In genomic region chr3:132029182-132029902, GRCh38 we compare ENCODE assay signal across 8 cellular contexts. TPM values are rescaled to one million over a fixed set of nuclear protein-coding genes. Genes with fewer than 3 reads are reported as not detected.
DNase-seq lines count a peak whose midpoint lies in the region; TF ChIP-seq lines count a peak whose summit lies in the region.

No MANE protein-coding gene starts in this region.

- H3K9me3 ChIP-seq in GM23248 (ENCODE audit: low read depth) (no peaks in the 10 kb centered on the region), uterus (no peaks in the 10 kb centered on the region)

- H3K36me3 ChIP-seq in GM23248 (ENCODE audit: low read depth) (no peaks in the 10 kb centered on the region), uterus (no peaks in the 10 kb centered on the region)

- H3K4me2 ChIP-seq in GM23248 (ENCODE audit: unreplicated experiment) = peak overlapping the region; percentile 4

- H3K27me3 ChIP-seq in GM23248 (replicated peaks; ENCODE audit: insufficient read depth) = peaks cover 12% of the 10 kb centered on the region
- peaks cover 0 to 4% of the 10 kb centered on the region in 2 donors for H3K27me3 ChIP-seq in uterus

- H4K20me1 ChIP-seq in GM23248 (ENCODE audit: insufficient read depth) = no peaks in the 10 kb centered on the region

- no peaks in the 10 kb centered on the region for H3F3A ChIP-seq in GM23248 (ENCODE audit: insufficient read depth)

- no peak for TF ChIP-seq POLR2A in uterus (IDR thresholded peaks at IDR 0.05)

- in situ Hi-C loops in GM23248 (cut with MboI) = no loop called here

- no peak overlapping the region for H3K4me3 ChIP-seq in GM23248
- H3K4me3 ChIP-seq in uterus = no peak overlapping the region

- H3K27ac Mint-ChIP-seq in osteocyte (ENCODE audit: unreplicated experiment) = no peak overlapping the region

- H2AFZ ChIP-seq in GM23248 = no peak overlapping the region

- H3K9ac ChIP-seq in GM23248 = no peak overlapping the region

- H3K9me2 ChIP-seq in GM23248 (ENCODE audit: insufficient read depth) = no peaks in the 10 kb centered on the region

- 25% methylated on average over 14 to 15 of the region's 15 CpGs for WGBS in GM23248 (ENCODE audit: low coverage in 1 of 2, low lambda C conversion rate in 2 of 2, missing lambda C conversion rate in 2 of 2), 2 experiments

- H3K4me1 ChIP-seq in GM23248 (ENCODE audit: insufficient read depth) (peaks cover 9% of the 10 kb centered on the region; the same call in 1 of the 2 replicates), uterus (peaks cover 0 to 1% of the 10 kb centered on the region in 2 donors)

- H3K4me3 Mint-ChIP-seq in osteocyte (ENCODE audit: unreplicated experiment) = no peak overlapping the region

- intact Hi-C loops in uterus (cut with DNase I; ENCODE audit: low total_unique reads) = no loop called here

- H3K36me3 Mint-ChIP-seq in osteocyte (ENCODE audit: unreplicated experiment) = no peaks in the 10 kb centered on the region

- no peaks in the 10 kb centered on the region for H3K9me3 Mint-ChIP-seq in osteocyte (ENCODE audit: unreplicated experiment)

- peaks cover 42% of the 10 kb centered on the region for H3K27me3 Mint-ChIP-seq in osteocyte (ENCODE audit: unreplicated experiment)

- DNase-seq in DMS79 treated with DMSO at 0.1 percent for 48 hours (lab: John Stamatoyannopoulos, UW) (peak; percentile 93), GM23248 (peak; percentile 88), M059J (ENCODE audit: low read depth) (peak; percentile 80), RKO (ENCODE audit: low spot score) (peak; percentile 77), germinal center (ENCODE audit: low spot score) (peak; percentile 50), osteocyte (ENCODE audit: extremely low spot score, unreplicated experiment) (peak; percentile 87), uterus (peak; percentile 16 to 21)
- DNase-seq in activated effector memory CD4-positive, alpha-beta T cell treated with anti-CD3 and anti-CD28 coated beads, Interleukin-2, amount 50 U/mL, for 16 hours = peak; percentile 80

- H3K27ac ChIP-seq in GM23248 = no peak overlapping the region
- H3K27ac ChIP-seq in uterus = no peak overlapping the region

- TF ChIP-seq CTCF in osteocyte (IDR thresholded peaks at IDR 0.05) (peak; percentile 88), uterus (IDR thresholded peaks at IDR 0.05) (peak; percentile 24 to 46 (median 46))

- H3K79me2 ChIP-seq in GM23248 (ENCODE audit: insufficient read depth) = no peaks in the 10 kb centered on the region

- peaks cover under 1% of the 10 kb centered on the region for H3K4me1 Mint-ChIP-seq in osteocyte (ENCODE audit: unreplicated experiment)

RNA-seq across cellular contexts. Expression of gene CPNE4, which starts 5.5 kb away (rescaled TPM):
- total RNA-seq in GM23248 (2014; rRNA removed; shearing (Covaris generic)) = 0.11 and 0.25 TPM in 2 replicates
- 0.44 and 0.95 TPM in 2 replicates for polyA plus RNA-seq in GM23248 (2016; fragmentation: Nextera tagmentation; extraction: Ambion mirVana)
- 0.32 TPM in 1 of 2 replicates, not detected in the other for total RNA-seq in M059J (2014; rRNA removed; shearing (Covaris generic))
- total RNA-seq in osteocyte = not detected in 2 replicates
- total RNA-seq in uterus = under 1 TPM in 1 of 4 donors, not detected in 3; 0.35 TPM

Comparison
In these comparisons a context has a peak if more than half of its experiments do, and no peak if none do; other contexts are left out.
1. DNase-seq: peak in every context shown above with its lines; median percentile 93 in DMS79 treated with DMSO at 0.1 percent for 48 hours; 88 in GM23248; 87 in osteocyte; 80 in M059J; 80 in activated effector memory CD4-positive, alpha-beta T cell treated with anti-CD3 and anti-CD28 coated beads, Interleukin-2, amount 50 U/mL, for 16 hours; 77 in RKO; 50 in germinal center; 18 in uterus.